ENCODE assay signal across 11 cellular contexts in genomic region chr4:112766422-112766821, GRCh38.
DNase-seq lines count a peak whose midpoint lies in the region; ATAC-seq and TF ChIP-seq lines count a peak whose summit lies in the region.
"Had no signal": no experiment of that assay in that cellular context is flagged by ENCODE, and none has a peak within 500 bp of the region (broad histone marks: within the 10 kb centered on the region; RNA-seq: fewer than 3 reads in every experiment).

No MANE protein-coding gene starts in this region.

- peak; percentile 8 for DNase-seq in activated naive CD8-positive, alpha-beta T cell treated with anti-CD3 and anti-CD28 coated beads, Interleukin-2, amount 50 U/mL, for 24 hours
- DNase-seq in activated naive CD8-positive, alpha-beta T cell treated with anti-CD3 and anti-CD28 coated beads for 36 hours: no peak
- DNase-seq in NAMALWA (ENCODE audit: low spot score) (peak; percentile 69), dermis blood vessel endothelial cell (peak; percentile 15), smooth muscle cell (lab: John Stamatoyannopoulos, UW; ENCODE audit: unreplicated experiment) (no peak), GOT3 (lab: John Stamatoyannopoulos, UW) (no peak), NCI-H2196 (lab: John Stamatoyannopoulos, UW; ENCODE audit: unreplicated experiment) (no peak)
- no peak for DNase-seq in activated naive CD4-positive, alpha-beta T cell treated with anti-CD3 and anti-CD28 coated beads, Interleukin-2, amount 50 U/mL, for 16 hours
- DNase-seq: activated naive CD8-positive, alpha-beta T cell treated with anti-CD3 and anti-CD28 coated beads, Interleukin-2, amount 10 ng/mL, durations not matched to agents 7 days and 5 days; NCI-H2081 treated with DMSO at 0.1 percent for 48 hours had no signal

- WGBS in smooth muscle cell (ENCODE audit: low lambda C conversion rate): 69% methylated on average over 3 of the region's 3 CpGs

- peaks cover 3% of the 10 kb centered on the region for H3K27me3 Mint-ChIP-seq in activated naive CD8-positive, alpha-beta T cell treated with anti-CD3 and anti-CD28 coated beads, Interleukin-2, amount 50 U/mL, for 24 hours
- H3K27me3 Mint-ChIP-seq in activated naive CD8-positive, alpha-beta T cell treated with anti-CD3 and anti-CD28 coated beads for 36 hours: peaks cover 10% of the 10 kb centered on the region

- H3K27ac ChIP-seq in smooth muscle cell (ENCODE audit: low read depth): no peak overlapping the region
- H3K27ac ChIP-seq: thoracic aorta had no signal

- H3K4me1 ChIP-seq in smooth muscle cell (ENCODE audit: low read depth): peaks cover 8% of the 10 kb centered on the region

- H3K79me2 ChIP-seq in smooth muscle cell (ENCODE audit: low read depth): no peaks in the 10 kb centered on the region

- no peaks in the 10 kb centered on the region for H4K20me1 ChIP-seq in smooth muscle cell (ENCODE audit: low read depth)

- H3F3A ChIP-seq in smooth muscle cell (ENCODE audit: low read depth): no peaks in the 10 kb centered on the region

- H2AFZ ChIP-seq in smooth muscle cell (ENCODE audit: low read depth): no peak overlapping the region

- H3K27ac Mint-ChIP-seq in activated naive CD8-positive, alpha-beta T cell treated with anti-CD3 and anti-CD28 coated beads, Interleukin-2, amount 50 U/mL, for 24 hours: no peak overlapping the region
- no peak overlapping the region for H3K27ac Mint-ChIP-seq in activated naive CD8-positive, alpha-beta T cell treated with anti-CD3 and anti-CD28 coated beads for 36 hours
- H3K27ac Mint-ChIP-seq: activated naive CD8-positive, alpha-beta T cell treated with anti-CD3 and anti-CD28 coated beads, Interleukin-2, amount 10 ng/mL, durations not matched to agents 7 days and 5 days had no signal

- H3K4me3 ChIP-seq in smooth muscle cell: no peak overlapping the region
- H3K4me3 ChIP-seq: thoracic aorta had no signal

- no peak for ATAC-seq in activated naive CD8-positive, alpha-beta T cell treated with anti-CD3 and anti-CD28 coated beads, Interleukin-2, amount 50 U/mL, for 24 hours

- no peak overlapping the region for H3K4me2 ChIP-seq in smooth muscle cell

- no peaks in the 10 kb centered on the region for H3K36me3 Mint-ChIP-seq in activated naive CD8-positive, alpha-beta T cell treated with anti-CD3 and anti-CD28 coated beads, Interleukin-2, amount 50 U/mL, for 24 hours (ENCODE audit: low read depth)
- H3K36me3 Mint-ChIP-seq in activated naive CD8-positive, alpha-beta T cell treated with anti-CD3 and anti-CD28 coated beads for 36 hours: no peaks in the 10 kb centered on the region
- H3K36me3 Mint-ChIP-seq: activated naive CD8-positive, alpha-beta T cell treated with anti-CD3 and anti-CD28 coated beads, Interleukin-2, amount 10 ng/mL, durations not matched to agents 7 days and 5 days had no signal

- no peaks in the 10 kb centered on the region for H3K9me3 ChIP-seq in smooth muscle cell (replicated peaks; ENCODE audit: low read depth)
- H3K9me3 ChIP-seq: thoracic aorta had no signal

- H3K9ac ChIP-seq in smooth muscle cell (ENCODE audit: low read depth): no peak overlapping the region

- H3K9me3 Mint-ChIP-seq in activated naive CD8-positive, alpha-beta T cell treated with anti-CD3 and anti-CD28 coated beads, Interleukin-2, amount 50 U/mL, for 24 hours: no peaks in the 10 kb centered on the region
- H3K9me3 Mint-ChIP-seq in activated naive CD8-positive, alpha-beta T cell treated with anti-CD3 and anti-CD28 coated beads for 36 hours: no peaks in the 10 kb centered on the region
- H3K9me3 Mint-ChIP-seq: activated naive CD8-positive, alpha-beta T cell treated with anti-CD3 and anti-CD28 coated beads, Interleukin-2, amount 10 ng/mL, durations not matched to agents 7 days and 5 days had no signal

- no peaks in the 10 kb centered on the region for H3K36me3 ChIP-seq in smooth muscle cell (ENCODE audit: low read depth)
- H3K36me3 ChIP-seq: thoracic aorta had no signal

- H3K4me3 Mint-ChIP-seq in activated naive CD8-positive, alpha-beta T cell treated with anti-CD3 and anti-CD28 coated beads, Interleukin-2, amount 50 U/mL, for 24 hours: no peak overlapping the region
- no peak overlapping the region for H3K4me3 Mint-ChIP-seq in activated naive CD8-positive, alpha-beta T cell treated with anti-CD3 and anti-CD28 coated beads for 36 hours
- H3K4me3 Mint-ChIP-seq: activated naive CD8-positive, alpha-beta T cell treated with anti-CD3 and anti-CD28 coated beads, Interleukin-2, amount 10 ng/mL, durations not matched to agents 7 days and 5 days had no signal

- peak; percentile 46 for TF ChIP-seq CTCF in smooth muscle cell (IDR thresholded peaks at IDR 0.05; ENCODE audit: borderline replicate concordance, insufficient read depth, poor library complexity, severe bottlenecking)

- no peaks in the 10 kb centered on the region for H3K27me3 ChIP-seq in smooth muscle cell (ENCODE audit: low read depth)

- no peaks in the 10 kb centered on the region for H3K4me1 Mint-ChIP-seq in activated naive CD8-positive, alpha-beta T cell treated with anti-CD3 and anti-CD28 coated beads, Interleukin-2, amount 50 U/mL, for 24 hours
- H3K4me1 Mint-ChIP-seq in activated naive CD8-positive, alpha-beta T cell treated with anti-CD3 and anti-CD28 coated beads for 36 hours: no peaks in the 10 kb centered on the region
- H3K4me1 Mint-ChIP-seq: activated naive CD8-positive, alpha-beta T cell treated with anti-CD3 and anti-CD28 coated beads, Interleukin-2, amount 10 ng/mL, durations not matched to agents 7 days and 5 days had no signal

Comparison
In these comparisons a context has a peak if more than half of its experiments do, and no peak if none do; other contexts are left out.
1. DNase-seq: peak in activated naive CD8-positive, alpha-beta T cell treated with anti-CD3 and anti-CD28 coated beads, Interleukin-2, amount 50 U/mL, for 24 hours (single experiment), NAMALWA (single experiment) and dermis blood vessel endothelial cell (single experiment); none in activated naive CD8-positive, alpha-beta T cell treated with anti-CD3 and anti-CD28 coated beads for 36 hours (single experiment), smooth muscle cell (single experiment), GOT3 (single experiment), activated naive CD4-positive, alpha-beta T cell treated with anti-CD3 and anti-CD28 coated beads, Interleukin-2, amount 50 U/mL, for 16 hours (single experiment) and NCI-H2196 (single experiment).